20 cellular contexts compared by ENCODE assay signal in the genomic region with DNA sequence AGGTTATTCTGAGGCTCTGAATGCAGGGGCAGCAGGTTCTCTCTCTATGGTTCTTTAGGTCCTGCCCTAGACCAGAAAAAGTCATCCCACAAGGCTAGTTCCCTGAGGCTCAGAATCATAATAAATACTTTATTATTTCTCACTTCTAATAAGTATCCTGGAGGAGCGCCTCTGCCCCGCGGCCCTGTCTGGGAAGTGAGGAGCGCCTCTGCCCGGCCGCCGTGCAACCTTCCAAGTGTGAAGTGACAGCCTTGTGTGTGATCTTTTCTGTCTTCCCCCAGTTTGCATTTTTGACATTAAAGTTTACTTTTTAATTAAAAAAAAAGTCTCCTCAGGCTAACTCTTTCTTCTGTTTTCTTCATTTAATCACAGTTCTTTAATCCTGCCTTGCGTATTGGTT. TPM values are rescaled to one million over a fixed set of nuclear protein-coding genes. Genes with fewer than 3 reads are reported as not detected.
DNase-seq lines count a peak whose midpoint lies in the region; ATAC-seq and TF ChIP-seq lines count a peak whose summit lies in the region.
"Had no signal": no experiment of that assay in that cellular context is flagged by ENCODE, and none has a peak within 500 bp of the region (broad histone marks: within the 10 kb centered on the region; RNA-seq: fewer than 3 reads in every experiment).

No MANE protein-coding gene starts in this region.

- peaks cover 26% of the 10 kb centered on the region for H3K36me3 Mint-ChIP-seq in IgD-negative memory B cell
- peaks cover 14% of the 10 kb centered on the region for H3K36me3 Mint-ChIP-seq in central memory CD8-positive, alpha-beta T cell (ENCODE audit: insufficient read depth)
- peaks cover 47% of the 10 kb centered on the region for H3K36me3 Mint-ChIP-seq in stimulated activated memory B cell treated with anti-CD40 and anti-IgM and Interleukin-4, amounts not matched to agents 10 μg/mL and 1 μg/mL and 100 μg/mL, for 72 hours
- H3K36me3 Mint-ChIP-seq: CD8-positive, alpha-beta T cell had no signal

- peaks cover 51% of the 10 kb centered on the region for H3K4me1 ChIP-seq in OCI-LY7 (ENCODE audit: insufficient read depth, low read length, poor library complexity, severe bottlenecking)
- H3K4me1 ChIP-seq: Caco-2, HAP-1 had no signal

- peak overlapping the region in 2 of 3 donors; percentile 76 to 92 for H3K27ac Mint-ChIP-seq in IgD-negative memory B cell
- H3K27ac Mint-ChIP-seq in central memory CD8-positive, alpha-beta T cell (ENCODE audit: low read depth): peak overlapping the region; percentile 38
- peak overlapping the region; percentile 98 for H3K27ac Mint-ChIP-seq in stimulated activated memory B cell treated with anti-CD40 and anti-IgM and Interleukin-4, amounts not matched to agents 10 μg/mL and 1 μg/mL and 100 μg/mL, for 72 hours
- H3K27ac Mint-ChIP-seq: CD8-positive, alpha-beta T cell; HFFc6 had no signal

- H4K20me1 ChIP-seq in OCI-LY7 (ENCODE audit: insufficient read depth, low read length): no peaks in the 10 kb centered on the region
- H4K20me1 ChIP-seq: BLaER1 had no signal

- H3K4me2 ChIP-seq in OCI-LY7 (ENCODE audit: low read length): no peak overlapping the region
- H3K4me2 ChIP-seq: BLaER1 had no signal

- CTCF ChIA-PET in OCI-LY7 (lab: Charles Lee; ENCODE audit: unreplicated experiment): no interaction called here

- H3K27ac ChIP-seq in OCI-LY7 (ENCODE audit: low read depth, low read length, poor library complexity, severe bottlenecking): peak overlapping the region; percentile 99
- H3K27ac ChIP-seq in dorsolateral prefrontal cortex: no peak overlapping the region
- H3K27ac ChIP-seq: BLaER1, C4-2B had no signal

- POLR2A ChIA-PET in OCI-LY7 (lab: Charles Lee): interaction anchor here (0.6 to 3.9 kb wide), 4 partner anchors 12 to 66 kb away, joined by 3 to 28 read pairs (median 4); a partner anchor contains a TSS

- no peak overlapping the region for H3K4me3 Mint-ChIP-seq in IgD-negative memory B cell
- no peak overlapping the region for H3K4me3 Mint-ChIP-seq in central memory CD8-positive, alpha-beta T cell
- no peak overlapping the region for H3K4me3 Mint-ChIP-seq in stimulated activated memory B cell treated with anti-CD40 and anti-IgM and Interleukin-4, amounts not matched to agents 10 μg/mL and 1 μg/mL and 100 μg/mL, for 72 hours
- H3K4me3 Mint-ChIP-seq: CD8-positive, alpha-beta T cell; HFFc6 had no signal

- no peak overlapping the region for H2AFZ ChIP-seq in OCI-LY7 (ENCODE audit: low read length)

- BruUV-seq in OCI-LY7 (replicated peaks; lab: Mats Ljungman, UMichigan): no TSS peak

- H3K9me2 ChIP-seq in OCI-LY7 (ENCODE audit: insufficient read depth, low read length): no peaks in the 10 kb centered on the region

- H3K4me3 ChIP-seq in OCI-LY7 (ENCODE audit: low read depth, low read length, poor library complexity, severe bottlenecking) (no peak overlapping the region), dorsolateral prefrontal cortex (no peak overlapping the region)
- H3K4me3 ChIP-seq: BLaER1, HAP-1 had no signal

- DNase-seq in OCI-LY7 (ENCODE audit: low spot score): no peak
- DNase-seq in central memory CD8-positive, alpha-beta T cell (ENCODE audit: low spot score in 2 of 2): no peak
- DNase-seq in dorsolateral prefrontal cortex: no peak
- no peak for DNase-seq in NCI-H1694 treated with DMSO at 0.1 percent for 48 hours (lab: John Stamatoyannopoulos, UW)
- no peak for DNase-seq in NCI-H1092 (lab: John Stamatoyannopoulos, UW)
- DNase-seq: Caco-2; CD4-positive, CD25-positive, alpha-beta regulatory T cell; CD8-positive, alpha-beta T cell; DMS153; DND-41; GOT3; HFFc6 had no signal

- peaks cover 2% of the 10 kb centered on the region for H3K27me3 Mint-ChIP-seq in IgD-negative memory B cell
- no peaks in the 10 kb centered on the region for H3K27me3 Mint-ChIP-seq in central memory CD8-positive, alpha-beta T cell
- H3K27me3 Mint-ChIP-seq in stimulated activated memory B cell treated with anti-CD40 and anti-IgM and Interleukin-4, amounts not matched to agents 10 μg/mL and 1 μg/mL and 100 μg/mL, for 72 hours: no peaks in the 10 kb centered on the region
- H3K27me3 Mint-ChIP-seq: CD4-positive, CD25-positive, alpha-beta regulatory T cell had no signal

- H3K4me1 Mint-ChIP-seq in IgD-negative memory B cell: peaks cover 33 to 56% (median 52%) of the 10 kb centered on the region in 3 donors
- peaks cover 32% of the 10 kb centered on the region for H3K4me1 Mint-ChIP-seq in central memory CD8-positive, alpha-beta T cell
- H3K4me1 Mint-ChIP-seq in stimulated activated memory B cell treated with anti-CD40 and anti-IgM and Interleukin-4, amounts not matched to agents 10 μg/mL and 1 μg/mL and 100 μg/mL, for 72 hours: peaks cover 68% of the 10 kb centered on the region

- H3K36me3 ChIP-seq in OCI-LY7 (ENCODE audit: insufficient read depth, low read length): peaks cover 57% of the 10 kb centered on the region
- H3K36me3 ChIP-seq: BLaER1, HAP-1 had no signal

- peaks cover 5% of the 10 kb centered on the region; the same call in 1 of the 2 replicates for H3K79me2 ChIP-seq in OCI-LY7 (ENCODE audit: insufficient read depth, low read depth, low read length)

- H3K9me3 Mint-ChIP-seq in IgD-negative memory B cell: no peaks in the 10 kb centered on the region
- no peaks in the 10 kb centered on the region for H3K9me3 Mint-ChIP-seq in central memory CD8-positive, alpha-beta T cell
- no peaks in the 10 kb centered on the region for H3K9me3 Mint-ChIP-seq in stimulated activated memory B cell treated with anti-CD40 and anti-IgM and Interleukin-4, amounts not matched to agents 10 μg/mL and 1 μg/mL and 100 μg/mL, for 72 hours
- H3K9me3 Mint-ChIP-seq: CD4-positive, CD25-positive, alpha-beta regulatory T cell; CD8-positive, alpha-beta T cell; HFFc6 had no signal

- H3K9me3 ChIP-seq in OCI-LY7 (ENCODE audit: low read length): no peaks in the 10 kb centered on the region; the same call in 1 of the 2 replicates
- H3K9me3 ChIP-seq: BLaER1, Caco-2, HAP-1 had no signal

- ATAC-seq in central memory CD8-positive, alpha-beta T cell (replicated peaks; ENCODE audit: extremely low read depth, poor library complexity, severe bottlenecking): no peak
- no peak for ATAC-seq in stimulated activated memory B cell treated with anti-CD40 and anti-IgM and Interleukin-4, amounts not matched to agents 10 μg/mL and 1 μg/mL and 100 μg/mL, for 72 hours
- no peak for ATAC-seq in HG03520 (IDR thresholded peaks at IDR 0.05; ENCODE audit: unreplicated experiment)
- ATAC-seq: CD8-positive, alpha-beta T cell had no signal

- no peaks in the 10 kb centered on the region for H3K27me3 ChIP-seq in dorsolateral prefrontal cortex
- H3K27me3 ChIP-seq: BLaER1 had no signal

- intact Hi-C loops in OCI-LY7 (cut with micrococcal nuclease; ENCODE audit: unreplicated experiment) (no loop called here), dorsolateral prefrontal cortex (cut with DNase I) (no loop called here)

- TF ChIP-seq CTCF in OCI-LY7 (conservative IDR thresholded peaks at IDR 0.05; ENCODE audit: low read length): no peak
- TF ChIP-seq CTCF in dorsolateral prefrontal cortex (IDR thresholded peaks at IDR 0.05 in 54 of 56, conservative IDR thresholded peaks at IDR 0.05 in 2 of 56; ENCODE audit: low read depth in 1 of 56, partially characterized antibody in 56 of 56): no peak

RNA-seq across cellular contexts. Expression of a gene that starts 11.5 kb away (rescaled TPM):
- polyA plus RNA-seq in IgD-negative memory B cell: 187 TPM
- 16.0 and 18.2 TPM in 2 replicates for total RNA-seq in OCI-LY7 (2014; rRNA removed; shearing (Covaris generic))
- total RNA-seq in OCI-LY7 (2022): 28.1 and 30.8 TPM in 2 replicates
- 1 to 10 TPM in 30 of 120 experiments, under 1 TPM in 37, not detected in 53; 0.32 to 3.6 (median 0.90) TPM for total RNA-seq in dorsolateral prefrontal cortex
- total RNA-seq: A172, A673, Caco-2 had no signal

RNA-seq across cellular contexts. Expression of a gene that starts 55.4 kb away (rescaled TPM):
- polyA plus RNA-seq in IgD-negative memory B cell: 213 TPM
- total RNA-seq in OCI-LY7 (2014; rRNA removed; shearing (Covaris generic)): 96.5 and 99.3 TPM in 2 replicates
- total RNA-seq in OCI-LY7 (2022) (271 and 318 TPM in 2 replicates), dorsolateral prefrontal cortex (10 to 100 TPM in 119 of 120 experiments, 1 to 10 TPM in 1; 9.8 to 75.4 (median 24.4) TPM)
- total RNA-seq: Caco-2 had no signal

Comparison
In these comparisons a context has a peak if more than half of its experiments do, and no peak if none do; other contexts are left out.
1. H3K27ac Mint-ChIP-seq: peak in every context shown above with its lines; median percentile 98 in stimulated activated memory B cell treated with anti-CD40 and anti-IgM and Interleukin-4, amounts not matched to agents 10 μg/mL and 1 μg/mL and 100 μg/mL, for 72 hours; 84 in IgD-negative memory B cell; 38 in central memory CD8-positive, alpha-beta T cell.